In the genomic region with DNA sequence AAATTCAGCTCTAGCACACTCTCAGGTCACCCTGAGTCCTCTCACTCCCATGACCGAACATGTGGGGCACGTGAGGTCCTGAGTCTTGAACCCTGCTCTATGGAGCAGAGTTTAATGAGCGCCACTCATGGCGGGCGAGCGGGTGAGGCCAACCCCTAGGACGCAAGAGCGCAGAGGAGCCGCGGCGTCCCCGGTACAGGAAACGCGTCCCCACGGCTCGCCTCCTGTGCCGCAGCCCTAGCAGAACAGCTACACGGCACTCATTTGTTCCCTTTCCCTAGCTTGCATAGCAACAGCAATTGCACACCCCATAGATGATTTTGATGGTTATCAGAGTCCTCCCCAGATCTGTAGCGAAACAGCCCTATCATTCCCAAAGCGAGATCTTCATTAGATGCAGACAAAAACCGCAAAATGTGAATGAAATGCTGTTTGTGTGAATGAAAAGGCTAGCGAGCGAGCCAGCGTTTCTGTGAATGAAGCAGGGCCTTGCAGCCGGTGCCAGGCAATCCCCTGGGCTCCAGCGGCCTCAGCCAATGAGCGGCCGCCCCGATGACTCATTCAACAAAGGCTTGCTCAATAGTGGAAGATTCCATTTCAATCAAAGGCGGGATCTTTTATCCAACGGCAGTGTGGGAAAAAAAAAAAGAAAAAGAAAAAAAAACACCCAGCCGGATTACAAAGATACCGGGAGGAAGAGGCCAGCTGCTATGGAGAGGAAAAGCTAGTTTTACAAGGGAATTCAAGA, we compare ENCODE assay signal across 2 cellular contexts.
TF ChIP-seq lines count a peak whose summit lies in the region.

No MANE protein-coding gene starts in this region.

TF ChIP-seq in H1, 55 proteins besides CTCF, POLR2A, EP300 and RAD21:
- TF ChIP-seq, protein P1, sequence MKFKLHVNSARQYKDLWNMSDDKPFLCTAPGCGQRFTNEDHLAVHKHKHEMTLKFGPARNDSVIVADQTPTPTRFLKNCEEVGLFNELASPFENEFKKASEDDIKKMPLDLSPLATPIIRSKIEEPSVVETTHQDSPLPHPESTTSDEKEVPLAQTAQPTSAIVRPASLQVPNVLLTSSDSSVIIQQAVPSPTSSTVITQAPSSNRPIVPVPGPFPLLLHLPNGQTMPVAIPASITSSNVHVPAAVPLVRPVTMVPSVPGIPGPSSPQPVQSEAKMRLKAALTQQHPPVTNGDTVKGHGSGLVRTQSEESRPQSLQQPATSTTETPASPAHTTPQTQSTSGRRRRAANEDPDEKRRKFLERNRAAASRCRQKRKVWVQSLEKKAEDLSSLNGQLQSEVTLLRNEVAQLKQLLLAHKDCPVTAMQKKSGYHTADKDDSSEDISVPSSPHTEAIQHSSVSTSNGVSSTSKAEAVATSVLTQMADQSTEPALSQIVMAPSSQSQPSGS (IDR thresholded peaks at IDR 0.05; ENCODE audit: low read length) = peak; percentile 88; the same call in 1 of the 2 replicates
- TF ChIP-seq GTF2F1 (IDR thresholded peaks at IDR 0.05; ENCODE audit: borderline replicate concordance, low read depth, low read length) (no peak), CEBPB (IDR thresholded peaks at IDR 0.05; ENCODE audit: low read depth, low read length) (peak; percentile 99), SP1 (IDR thresholded peaks at IDR 0.05; ENCODE audit: low read depth, low read length) (peak; percentile 55), BCL11A (IDR thresholded peaks at IDR 0.05; ENCODE audit: low read depth in 2 of 2, low read length in 2 of 2) (no peak), TCF12 (IDR thresholded peaks at IDR 0.05; ENCODE audit: low read depth, low read length) (no peak), SIX5 (IDR thresholded peaks at IDR 0.05; ENCODE audit: low read depth, low read length) (no peak), KDM5A (IDR thresholded peaks at IDR 0.05; ENCODE audit: low read length) (no peak), TAF1 (IDR thresholded peaks at IDR 0.05; ENCODE audit: low read depth, low read length) (peak; percentile 76; the same call in 1 of the 2 replicates), TBP (IDR thresholded peaks at IDR 0.05; ENCODE audit: low read depth, low read length) (peak; percentile 61; the same call in 1 of the 2 replicates), POLR2AphosphoS5 (IDR thresholded peaks at IDR 0.05; ENCODE audit: low read depth, low read length) (peak; percentile 44), BRCA1 (IDR thresholded peaks at IDR 0.05; ENCODE audit: low read depth, low read length) (no peak), RBBP5 (IDR thresholded peaks at IDR 0.05; ENCODE audit: borderline replicate concordance, low read depth, low read length) (peak; percentile 70; the same call in 1 of the 2 replicates), JUN (IDR thresholded peaks at IDR 0.05; ENCODE audit: low read depth, low read length) (peak; percentile 92), ASH2L (IDR thresholded peaks at IDR 0.05; ENCODE audit: low read length) (peak; percentile 96), SP2 (IDR thresholded peaks at IDR 0.05; ENCODE audit: low read length) (no peak), NRF1 (IDR thresholded peaks at IDR 0.05; ENCODE audit: low read depth, low read length) (no peak), SAP30 (IDR thresholded peaks at IDR 0.05; ENCODE audit: insufficient read depth, insufficient replicate concordance, low read length) (no peak), JUND (IDR thresholded peaks at IDR 0.05; ENCODE audit: low read length) (peak; percentile 99), CHD1 (IDR thresholded peaks at IDR 0.05; ENCODE audit: low read depth, low read length) (no peak), KDM4A (IDR thresholded peaks at IDR 0.05; ENCODE audit: low read depth, low read length, severe bottlenecking) (peak; percentile 48), HDAC2 (IDR thresholded peaks at IDR 0.05; ENCODE audit: borderline replicate concordance in 1 of 2, low read depth in 2 of 2, low read length in 2 of 2) (no peak), RNF2 (IDR thresholded peaks at IDR 0.05; ENCODE audit: borderline replicate concordance, low read depth, low read length, missing control alignments, poor library complexity, severe bottlenecking) (no peak)
- TF ChIP-seq, protein P2, sequence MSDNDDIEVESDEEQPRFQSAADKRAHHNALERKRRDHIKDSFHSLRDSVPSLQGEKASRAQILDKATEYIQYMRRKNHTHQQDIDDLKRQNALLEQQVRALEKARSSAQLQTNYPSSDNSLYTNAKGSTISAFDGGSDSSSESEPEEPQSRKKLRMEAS (IDR thresholded peaks at IDR 0.05) = peak; percentile 27; the same call in 1 of the 2 replicates

TF ChIP-seq in HepG2, 621 proteins besides CTCF, POLR2A, EP300 and RAD21 (continues in another document):
- no peak for TF ChIP-seq ZNF367 (CRISPR knock-in tag; IDR thresholded peaks at IDR 0.05; ENCODE audit: borderline replicate concordance)
- no peak for TF ChIP-seq EED (CRISPR knock-in tag; IDR thresholded peaks at IDR 0.05)
- TF ChIP-seq HNRNPLL (IDR thresholded peaks at IDR 0.05; ENCODE audit: low read depth, low read length, poor library complexity, severe bottlenecking) = peak; percentile 39
- TF ChIP-seq MEIS1 (CRISPR knock-in tag; IDR thresholded peaks at IDR 0.05; ENCODE audit: borderline replicate concordance) = no peak
- no peak for TF ChIP-seq REL (CRISPR knock-in tag; conservative IDR thresholded peaks at IDR 0.05)
- TF ChIP-seq PAX8 (CRISPR knock-in tag; IDR thresholded peaks at IDR 0.05; ENCODE audit: borderline replicate concordance) = no peak
- peak; percentile 40; the same call in 1 of the 2 replicates for TF ChIP-seq SALL1 (CRISPR knock-in tag; IDR thresholded peaks at IDR 0.05)
- TF ChIP-seq, protein P3, sequence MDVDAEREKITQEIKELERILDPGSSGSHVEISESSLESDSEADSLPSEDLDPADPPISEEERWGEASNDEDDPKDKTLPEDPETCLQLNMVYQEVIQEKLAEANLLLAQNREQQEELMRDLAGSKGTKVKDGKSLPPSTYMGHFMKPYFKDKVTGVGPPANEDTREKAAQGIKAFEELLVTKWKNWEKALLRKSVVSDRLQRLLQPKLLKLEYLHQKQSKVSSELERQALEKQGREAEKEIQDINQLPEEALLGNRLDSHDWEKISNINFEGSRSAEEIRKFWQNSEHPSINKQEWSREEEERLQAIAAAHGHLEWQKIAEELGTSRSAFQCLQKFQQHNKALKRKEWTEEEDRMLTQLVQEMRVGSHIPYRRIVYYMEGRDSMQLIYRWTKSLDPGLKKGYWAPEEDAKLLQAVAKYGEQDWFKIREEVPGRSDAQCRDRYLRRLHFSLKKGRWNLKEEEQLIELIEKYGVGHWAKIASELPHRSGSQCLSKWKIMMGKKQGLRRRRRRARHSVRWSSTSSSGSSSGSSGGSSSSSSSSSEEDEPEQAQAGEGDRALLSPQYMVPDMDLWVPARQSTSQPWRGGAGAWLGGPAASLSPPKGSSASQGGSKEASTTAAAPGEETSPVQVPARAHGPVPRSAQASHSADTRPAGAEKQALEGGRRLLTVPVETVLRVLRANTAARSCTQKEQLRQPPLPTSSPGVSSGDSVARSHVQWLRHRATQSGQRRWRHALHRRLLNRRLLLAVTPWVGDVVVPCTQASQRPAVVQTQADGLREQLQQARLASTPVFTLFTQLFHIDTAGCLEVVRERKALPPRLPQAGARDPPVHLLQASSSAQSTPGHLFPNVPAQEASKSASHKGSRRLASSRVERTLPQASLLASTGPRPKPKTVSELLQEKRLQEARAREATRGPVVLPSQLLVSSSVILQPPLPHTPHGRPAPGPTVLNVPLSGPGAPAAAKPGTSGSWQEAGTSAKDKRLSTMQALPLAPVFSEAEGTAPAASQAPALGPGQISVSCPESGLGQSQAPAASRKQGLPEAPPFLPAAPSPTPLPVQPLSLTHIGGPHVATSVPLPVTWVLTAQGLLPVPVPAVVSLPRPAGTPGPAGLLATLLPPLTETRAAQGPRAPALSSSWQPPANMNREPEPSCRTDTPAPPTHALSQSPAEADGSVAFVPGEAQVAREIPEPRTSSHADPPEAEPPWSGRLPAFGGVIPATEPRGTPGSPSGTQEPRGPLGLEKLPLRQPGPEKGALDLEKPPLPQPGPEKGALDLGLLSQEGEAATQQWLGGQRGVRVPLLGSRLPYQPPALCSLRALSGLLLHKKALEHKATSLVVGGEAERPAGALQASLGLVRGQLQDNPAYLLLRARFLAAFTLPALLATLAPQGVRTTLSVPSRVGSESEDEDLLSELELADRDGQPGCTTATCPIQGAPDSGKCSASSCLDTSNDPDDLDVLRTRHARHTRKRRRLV (CRISPR knock-in tag; IDR thresholded peaks at IDR 0.05) = no peak
- no peak for TF ChIP-seq SSRP1 (CRISPR knock-in tag; IDR thresholded peaks at IDR 0.05)
- no peak for TF ChIP-seq FOXA1 (IDR thresholded peaks at IDR 0.05)
- TF ChIP-seq FOXA1 (CRISPR knock-in tag; IDR thresholded peaks at IDR 0.05) = no peak
- TF ChIP-seq MIXL1 (CRISPR knock-in tag; IDR thresholded peaks at IDR 0.05) = no peak
- no peak for TF ChIP-seq CBX5 (CRISPR knock-in tag; IDR thresholded peaks at IDR 0.05; ENCODE audit: borderline replicate concordance)
- no peak for TF ChIP-seq HOXA9 (CRISPR knock-in tag; IDR thresholded peaks at IDR 0.05; ENCODE audit: borderline replicate concordance)
- no peak for TF ChIP-seq GATA4 (IDR thresholded peaks at IDR 0.05; ENCODE audit: borderline replicate concordance, low read depth)
- no peak for TF ChIP-seq ZNF816 (CRISPR knock-in tag; IDR thresholded peaks at IDR 0.05; ENCODE audit: borderline replicate concordance)
- TF ChIP-seq HDAC6 (IDR thresholded peaks at IDR 0.05; ENCODE audit: low read depth, low read length) = no peak
- 0 out of 2 replicates have a peak, but pooled peaks have one; percentile 51 for TF ChIP-seq HOXA5 (CRISPR knock-in tag; IDR thresholded peaks at IDR 0.05)
- TF ChIP-seq, protein P4, sequence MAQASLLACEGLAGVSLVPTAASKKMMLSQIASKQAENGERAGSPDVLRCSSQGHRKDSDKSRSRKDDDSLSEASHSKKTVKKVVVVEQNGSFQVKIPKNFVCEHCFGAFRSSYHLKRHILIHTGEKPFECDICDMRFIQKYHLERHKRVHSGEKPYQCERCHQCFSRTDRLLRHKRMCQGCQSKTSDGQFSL (CRISPR knock-in tag; IDR thresholded peaks at IDR 0.05) = no peak
- TF ChIP-seq ZNF563 (CRISPR knock-in tag; IDR thresholded peaks at IDR 0.05) = no peak
- no peak for TF ChIP-seq YY1 (IDR thresholded peaks at IDR 0.05; ENCODE audit: insufficient read depth, insufficient replicate concordance, low read depth, low read length)
- no peak for TF ChIP-seq MBNL3 (CRISPR knock-in tag; conservative IDR thresholded peaks at IDR 0.05)
- no peak for TF ChIP-seq RCOR2 (CRISPR knock-in tag; IDR thresholded peaks at IDR 0.05)
- TF ChIP-seq TBX2 (CRISPR knock-in tag; IDR thresholded peaks at IDR 0.05; ENCODE audit: borderline replicate concordance) = 0 out of 2 replicates have a peak, but pooled peaks have one; percentile 45
- peak; percentile 59; the same call in 1 of the 2 replicates for TF ChIP-seq ZNF354B (CRISPR knock-in tag; IDR thresholded peaks at IDR 0.05)
- TF ChIP-seq ZNF703 (CRISPR knock-in tag; IDR thresholded peaks at IDR 0.05; ENCODE audit: borderline replicate concordance) = no peak
- no peak for TF ChIP-seq ZKSCAN1 (IDR thresholded peaks at IDR 0.05; ENCODE audit: low read length)
- no peak for TF ChIP-seq JARID2 (CRISPR knock-in tag; IDR thresholded peaks at IDR 0.05; ENCODE audit: insufficient replicate concordance)
- TF ChIP-seq ZNF792 (CRISPR knock-in tag; IDR thresholded peaks at IDR 0.05) = 0 out of 2 replicates have a peak, but pooled peaks have one; percentile 17
- TF ChIP-seq ZNF3 (CRISPR knock-in tag; IDR thresholded peaks at IDR 0.05) = no peak
- peak; percentile 41; the same call in 1 of the 2 replicates for TF ChIP-seq SAP130 (CRISPR knock-in tag; IDR thresholded peaks at IDR 0.05; ENCODE audit: low read depth)
- TF ChIP-seq, protein P5, sequence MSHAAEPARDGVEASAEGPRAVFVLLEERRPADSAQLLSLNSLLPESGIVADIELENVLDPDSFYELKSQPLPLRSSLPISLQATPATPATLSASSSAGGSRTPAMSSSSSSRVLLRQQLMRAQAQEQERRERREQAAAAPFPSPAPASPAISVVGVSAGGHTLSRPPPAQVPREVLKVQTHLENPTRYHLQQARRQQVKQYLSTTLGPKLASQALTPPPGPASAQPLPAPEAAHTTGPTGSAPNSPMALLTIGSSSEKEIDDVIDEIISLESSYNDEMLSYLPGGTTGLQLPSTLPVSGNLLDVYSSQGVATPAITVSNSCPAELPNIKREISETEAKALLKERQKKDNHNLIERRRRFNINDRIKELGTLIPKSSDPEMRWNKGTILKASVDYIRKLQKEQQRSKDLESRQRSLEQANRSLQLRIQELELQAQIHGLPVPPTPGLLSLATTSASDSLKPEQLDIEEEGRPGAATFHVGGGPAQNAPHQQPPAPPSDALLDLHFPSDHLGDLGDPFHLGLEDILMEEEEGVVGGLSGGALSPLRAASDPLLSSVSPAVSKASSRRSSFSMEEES (CRISPR knock-in tag; IDR thresholded peaks at IDR 0.05) = no peak
- no peak for TF ChIP-seq CC2D1A (CRISPR knock-in tag; IDR thresholded peaks at IDR 0.05)
- TF ChIP-seq NCOA1 (CRISPR knock-in tag; IDR thresholded peaks at IDR 0.05) = no peak
- TF ChIP-seq ZNF7 (CRISPR knock-in tag; IDR thresholded peaks at IDR 0.05) = no peak
- TF ChIP-seq, protein P6, sequence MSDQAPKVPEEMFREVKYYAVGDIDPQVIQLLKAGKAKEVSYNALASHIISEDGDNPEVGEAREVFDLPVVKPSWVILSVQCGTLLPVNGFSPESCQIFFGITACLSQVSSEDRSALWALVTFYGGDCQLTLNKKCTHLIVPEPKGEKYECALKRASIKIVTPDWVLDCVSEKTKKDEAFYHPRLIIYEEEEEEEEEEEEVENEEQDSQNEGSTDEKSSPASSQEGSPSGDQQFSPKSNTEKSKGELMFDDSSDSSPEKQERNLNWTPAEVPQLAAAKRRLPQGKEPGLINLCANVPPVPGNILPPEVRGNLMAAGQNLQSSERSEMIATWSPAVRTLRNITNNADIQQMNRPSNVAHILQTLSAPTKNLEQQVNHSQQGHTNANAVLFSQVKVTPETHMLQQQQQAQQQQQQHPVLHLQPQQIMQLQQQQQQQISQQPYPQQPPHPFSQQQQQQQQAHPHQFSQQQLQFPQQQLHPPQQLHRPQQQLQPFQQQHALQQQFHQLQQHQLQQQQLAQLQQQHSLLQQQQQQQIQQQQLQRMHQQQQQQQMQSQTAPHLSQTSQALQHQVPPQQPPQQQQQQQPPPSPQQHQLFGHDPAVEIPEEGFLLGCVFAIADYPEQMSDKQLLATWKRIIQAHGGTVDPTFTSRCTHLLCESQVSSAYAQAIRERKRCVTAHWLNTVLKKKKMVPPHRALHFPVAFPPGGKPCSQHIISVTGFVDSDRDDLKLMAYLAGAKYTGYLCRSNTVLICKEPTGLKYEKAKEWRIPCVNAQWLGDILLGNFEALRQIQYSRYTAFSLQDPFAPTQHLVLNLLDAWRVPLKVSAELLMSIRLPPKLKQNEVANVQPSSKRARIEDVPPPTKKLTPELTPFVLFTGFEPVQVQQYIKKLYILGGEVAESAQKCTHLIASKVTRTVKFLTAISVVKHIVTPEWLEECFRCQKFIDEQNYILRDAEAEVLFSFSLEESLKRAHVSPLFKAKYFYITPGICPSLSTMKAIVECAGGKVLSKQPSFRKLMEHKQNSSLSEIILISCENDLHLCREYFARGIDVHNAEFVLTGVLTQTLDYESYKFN (CRISPR knock-in tag; conservative IDR thresholded peaks at IDR 0.05) = peak; percentile 24; the same call in 1 of the 2 replicates
- no peak for TF ChIP-seq MLLT10 (CRISPR knock-in tag; IDR thresholded peaks at IDR 0.05)
- no peak for TF ChIP-seq ZNF616 (CRISPR knock-in tag; IDR thresholded peaks at IDR 0.05; ENCODE audit: low read depth)
- peak; percentile 68 for TF ChIP-seq PHF8 (CRISPR knock-in tag; IDR thresholded peaks at IDR 0.05)
- TF ChIP-seq HMGA1 (CRISPR knock-in tag; conservative IDR thresholded peaks at IDR 0.05) = no peak
- no peak for TF ChIP-seq MAFG (CRISPR knock-in tag; IDR thresholded peaks at IDR 0.05)
